In genomic region chrX:39470588-39471155, GRCh38 we compare ENCODE assay signal across 15 cellular contexts.
A peak's percentile ranks its signal among the peaks of the same experiment; 100 is the strongest.
DNase-seq lines count a peak whose midpoint lies in the region; ATAC-seq and TF ChIP-seq lines count a peak whose summit lies in the region.
"Had no signal": no experiment of that assay in that cellular context is flagged by ENCODE, and none has a peak within 500 bp of the region (broad histone marks: within the 10 kb centered on the region; RNA-seq: fewer than 3 reads in every experiment).

No MANE protein-coding gene starts in this region.

- H3K4me3 ChIP-seq in choroid plexus epithelial cell (ENCODE audit: low read depth, low read length) (no peak overlapping the region), WERI-Rb-1 (ENCODE audit: low read depth, low read length) (no peak overlapping the region), upper lobe of right lung (no peak overlapping the region)

- TF ChIP-seq CTCF in choroid plexus epithelial cell (conservative IDR thresholded peaks at IDR 0.05; ENCODE audit: low read depth, low read length): no peak
- TF ChIP-seq CTCF in WERI-Rb-1 (IDR thresholded peaks at IDR 0.05; ENCODE audit: low read depth, low read length): no peak
- no peak for TF ChIP-seq CTCF in upper lobe of right lung (IDR thresholded peaks at IDR 0.05)

- no peaks in the 10 kb centered on the region for H3K36me3 ChIP-seq in WERI-Rb-1
- no peaks in the 10 kb centered on the region for H3K36me3 ChIP-seq in upper lobe of right lung

- intact Hi-C loops in upper lobe of right lung (cut with DNase I): no loop called here

- H3K27me3 ChIP-seq in WERI-Rb-1 (ENCODE audit: insufficient read depth, low read depth, severe bottlenecking) (no peaks in the 10 kb centered on the region), upper lobe of right lung (no peaks in the 10 kb centered on the region)

- ATAC-seq in left lobe of liver (peak; percentile 68), upper lobe of right lung (no peak), HG03432 (IDR thresholded peaks at IDR 0.05; ENCODE audit: unreplicated experiment) (no peak)
- ATAC-seq: HCT116; natural killer cell treated with Interleukin-12 subunit alpha and Interleukin-12 subunit beta and Interleukin-15 and Interleukin-18, amount 100 ng/mL, for 72 hours had no signal

- DNase-seq in NCI-H1092 (lab: John Stamatoyannopoulos, UW): peak; percentile 49
- DNase-seq in choroid plexus epithelial cell (ENCODE audit: low read depth): peak; percentile 18
- DNase-seq in left lobe of liver (ENCODE audit: low spot score): no peak
- DNase-seq in stromal cell of bone marrow (ENCODE audit: low read depth): peak; percentile 21
- DNase-seq in NCI-H2029 (lab: John Stamatoyannopoulos, UW): no peak
- DNase-seq in WERI-Rb-1: no peak
- DNase-seq in upper lobe of right lung: no peak
- DNase-seq: activated CD4-positive, alpha-beta memory T cell treated with anti-CD3 and anti-CD28 coated beads, Interleukin-2, amount 10 ng/mL, durations not matched to agents 7 days and 5 days; activated effector memory CD4-positive, alpha-beta T cell treated with Interleukin-2 at 50 U/mL for 16 hours; CD8-positive, alpha-beta memory T cell; NCI-H524 treated with DMSO at 0.1 percent for 48 hours; T-helper 2 cell had no signal

- H3K9me3 ChIP-seq in WERI-Rb-1 (ENCODE audit: severe bottlenecking) (no peaks in the 10 kb centered on the region), upper lobe of right lung (no peaks in the 10 kb centered on the region)

- H3K27ac ChIP-seq in WERI-Rb-1 (no peak overlapping the region), upper lobe of right lung (no peak overlapping the region)

- no peaks in the 10 kb centered on the region for H3K4me1 ChIP-seq in upper lobe of right lung

Comparison
In these comparisons a context has a peak if more than half of its experiments do, and no peak if none do; other contexts are left out.
1. DNase-seq: peak in NCI-H1092 (single experiment), choroid plexus epithelial cell (single experiment) and stromal cell of bone marrow (single experiment); none in left lobe of liver (single experiment), NCI-H2029 (single experiment), WERI-Rb-1 (single experiment) and upper lobe of right lung (single experiment).